In genomic region chr3:51680663-51681230, GRCh38 we compare ENCODE assay signal across 13 cellular contexts. TPM values are rescaled to one million over a fixed set of nuclear protein-coding genes. Genes with fewer than 3 reads are reported as not detected.
DNase-seq lines count a peak whose midpoint lies in the region; ATAC-seq and TF ChIP-seq lines count a peak whose summit lies in the region.
"Had no signal": no experiment of that assay in that cellular context is flagged by ENCODE, and none has a peak within 500 bp of the region (broad histone marks: within the 10 kb centered on the region; RNA-seq: fewer than 3 reads in every experiment).

No MANE protein-coding gene starts in this region.

- peak overlapping the region; percentile 17; the same call in 1 of the 2 replicates for H3K4me3 Mint-ChIP-seq in HFFc6

- DNase-seq in HFFc6 (no peak), adipocyte (ENCODE audit: low read depth) (no peak), myocyte (ENCODE audit: low read depth) (peak; percentile 72), HAP-1 (ENCODE audit: low spot score in 2 of 2) (no peak)
- DNase-seq: NCI-H2029 had no signal

- peaks cover 89% of the 10 kb centered on the region for H4K20me1 ChIP-seq in BLaER1

- peaks cover 12% of the 10 kb centered on the region for H3K36me3 Mint-ChIP-seq in HFFc6 (ENCODE audit: low read depth)

- peaks cover 7% of the 10 kb centered on the region; the same call in 1 of the 2 replicates for H3K27me3 Mint-ChIP-seq in HFFc6 (ENCODE audit: insufficient read depth)

- H3K9me3 ChIP-seq in BLaER1 (no peaks in the 10 kb centered on the region), adipocyte (ENCODE audit: control insufficient read depth, low read length) (no peaks in the 10 kb centered on the region), HAP-1 (no peaks in the 10 kb centered on the region)
- H3K9me3 ChIP-seq: esophagus muscularis mucosa, psoas muscle had no signal

- no peak for TF ChIP-seq CTCF in HFFc6 (IDR thresholded peaks at IDR 0.05)

- in situ Hi-C loops in HAP-1 (cut with MboI; ENCODE audit: low sequenced_read_pairs) = no loop called here

- ATAC-seq in GM21737 (IDR thresholded peaks at IDR 0.05; ENCODE audit: unreplicated experiment) = no peak
- no peak for ATAC-seq in HG02973 (IDR thresholded peaks at IDR 0.05; ENCODE audit: unreplicated experiment)
- ATAC-seq in GM18867 (IDR thresholded peaks at IDR 0.05; ENCODE audit: unreplicated experiment) = no peak

- H3K4me1 Mint-ChIP-seq in HFFc6 (ENCODE audit: low read depth) = peaks cover 35% of the 10 kb centered on the region

- H3K27ac Mint-ChIP-seq in HFFc6 = peak overlapping the region; percentile 82

- H3K27ac ChIP-seq in BLaER1 = peak overlapping the region; percentile 55
- H3K27ac ChIP-seq: C4-2B, PC-9 had no signal

- no peaks in the 10 kb centered on the region for H3K27me3 ChIP-seq in BLaER1
- H3K27me3 ChIP-seq in adipocyte (replicated peaks; ENCODE audit: control insufficient read depth, insufficient read depth, low read length) = no peaks in the 10 kb centered on the region
- no peaks in the 10 kb centered on the region for H3K27me3 ChIP-seq in HAP-1 (ENCODE audit: low read depth)
- H3K27me3 ChIP-seq: esophagus muscularis mucosa had no signal

- H3K4me2 ChIP-seq in BLaER1 = peak overlapping the region; percentile 87
- H3K4me2 ChIP-seq: PC-9 had no signal

- no peaks in the 10 kb centered on the region for H3K9me3 Mint-ChIP-seq in HFFc6

- H3K9ac ChIP-seq in BLaER1 (peak overlapping the region; percentile 47; the same call in 1 of the 2 replicates), adipocyte (ENCODE audit: low read length) (peak overlapping the region; percentile 28)

- H3K4me3 ChIP-seq in BLaER1 (no peak overlapping the region), adipocyte (ENCODE audit: low read length) (no peak overlapping the region), HAP-1 (no peak overlapping the region)
- H3K4me3 ChIP-seq: esophagus muscularis mucosa, PC-9, psoas muscle had no signal

- H3K36me3 ChIP-seq in BLaER1 = peaks cover 63% of the 10 kb centered on the region
- H3K36me3 ChIP-seq in adipocyte (ENCODE audit: control insufficient read depth, insufficient read depth, low read length, severe bottlenecking) = peaks cover 25% of the 10 kb centered on the region
- peaks cover 30% of the 10 kb centered on the region for H3K36me3 ChIP-seq in HAP-1 (replicated peaks)

- H3K4me1 ChIP-seq in BLaER1 (peaks cover 67% of the 10 kb centered on the region), adipocyte (ENCODE audit: control insufficient read depth, insufficient read depth, low read length) (peaks cover 14% of the 10 kb centered on the region), HAP-1 (no peaks in the 10 kb centered on the region)

RNA-seq across cellular contexts. Expression of gene TEX264, which starts 9.7 kb away (rescaled TPM):
- 10 to 100 TPM; 39.2 to 56.3 (median 42.2) TPM for total RNA-seq in HFFc6 (2021; fragmentation: NEBNext Ultra II Directional; extraction: Animal tissue kit (Norgen Biotek cat#: 25700))
- total RNA-seq in myocyte = 62.4 and 69.8 TPM in 2 replicates
- 68.7 TPM for polyA plus RNA-seq in myocyte (2012)

RNA-seq across cellular contexts. Expression of gene GRM2, which starts 26.1 kb away (rescaled TPM):
- under 1 TPM in 1 of 6 experiments, not detected in 5; 0.02 TPM for total RNA-seq in HFFc6 (2021; fragmentation: NEBNext Ultra II Directional; extraction: Animal tissue kit (Norgen Biotek cat#: 25700))
- total RNA-seq in myocyte = 0.11 and 0.31 TPM in 2 replicates
- polyA plus RNA-seq in myocyte (2012) = 0.06 TPM
